21 cellular contexts compared by ENCODE assay signal in the genomic region with DNA sequence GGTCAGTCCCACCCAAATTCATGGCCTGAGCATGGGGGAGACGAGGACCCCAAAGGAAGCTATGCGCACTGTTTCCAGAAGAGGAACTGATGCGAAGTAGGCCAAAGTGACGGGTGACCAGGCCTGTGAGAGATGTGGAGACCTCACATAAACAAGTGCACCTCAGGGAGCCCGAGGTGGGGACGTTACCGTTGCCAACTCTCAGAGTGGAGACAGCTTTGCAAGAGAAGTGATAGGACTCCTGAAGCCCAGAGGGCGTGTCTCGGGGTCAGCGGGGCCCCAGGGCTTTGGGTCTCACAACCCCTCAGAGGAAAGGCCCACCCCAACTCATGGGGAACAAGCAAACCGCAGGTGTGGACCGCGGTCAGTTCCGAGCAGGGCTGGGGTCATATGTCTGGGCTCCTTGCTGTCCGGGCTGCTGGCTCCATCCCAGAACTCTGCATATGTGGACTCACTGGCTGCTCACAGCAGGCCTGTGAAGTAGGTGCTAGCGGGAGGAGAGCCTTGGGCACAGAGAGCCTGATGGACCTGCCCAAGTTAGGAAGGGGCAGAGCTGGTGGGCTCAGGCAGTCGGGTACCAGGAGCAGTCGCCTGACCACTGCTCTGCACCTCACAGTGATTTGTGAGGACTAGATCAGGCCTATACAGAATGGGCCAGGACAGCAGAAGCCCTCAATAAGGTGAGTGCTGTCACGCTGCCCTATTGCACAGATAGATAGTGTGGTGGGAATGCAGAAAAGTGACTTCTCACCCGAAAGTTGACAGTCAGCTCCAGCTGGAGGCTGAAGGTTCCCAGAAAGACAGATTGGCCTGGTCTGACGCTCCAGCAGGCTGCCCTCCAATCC. TPM values are rescaled to one million over a fixed set of nuclear protein-coding genes. Genes with fewer than 3 reads are reported as not detected.
DNase-seq lines count a peak whose midpoint lies in the region; ATAC-seq, FAIRE-seq and TF ChIP-seq lines count a peak whose summit lies in the region.
"Had no signal": no experiment of that assay in that cellular context is flagged by ENCODE, and none has a peak within 500 bp of the region (broad histone marks: within the 10 kb centered on the region; RNA-seq: fewer than 3 reads in every experiment).

No MANE protein-coding gene starts in this region.

- no peak for ATAC-seq in natural killer cell treated with Interleukin-12 subunit alpha and Interleukin-12 subunit beta and Interleukin-15 and Interleukin-18, amount 100 ng/mL, for 72 hours
- ATAC-seq in natural killer cell: no peak
- ATAC-seq in GM18502 (IDR thresholded peaks at IDR 0.05; ENCODE audit: poor library complexity, unreplicated experiment): no peak
- no peak for ATAC-seq in GM21423 (IDR thresholded peaks at IDR 0.05; ENCODE audit: unreplicated experiment)
- ATAC-seq: CD8-positive, alpha-beta T cell; PC-3 had no signal

- no peak overlapping the region for H3K4me3 Mint-ChIP-seq in natural killer cell treated with Interleukin-12 subunit alpha and Interleukin-12 subunit beta and Interleukin-15 and Interleukin-18, amount 100 ng/mL, for 72 hours
- H3K4me3 Mint-ChIP-seq in natural killer cell: no peak overlapping the region
- H3K4me3 Mint-ChIP-seq: CD8-positive, alpha-beta T cell had no signal

- H3K27ac Mint-ChIP-seq in natural killer cell treated with Interleukin-12 subunit alpha and Interleukin-12 subunit beta and Interleukin-15 and Interleukin-18, amount 100 ng/mL, for 72 hours: no peak overlapping the region
- H3K27ac Mint-ChIP-seq in natural killer cell: no peak overlapping the region
- H3K27ac Mint-ChIP-seq: CD8-positive, alpha-beta T cell had no signal

- H3K9me3 Mint-ChIP-seq in natural killer cell treated with Interleukin-12 subunit alpha and Interleukin-12 subunit beta and Interleukin-15 and Interleukin-18, amount 100 ng/mL, for 72 hours: no peaks in the 10 kb centered on the region
- no peaks in the 10 kb centered on the region for H3K9me3 Mint-ChIP-seq in natural killer cell
- H3K9me3 Mint-ChIP-seq: CD8-positive, alpha-beta T cell; IgD-negative memory B cell had no signal

- peaks cover 0 to under 1% of the 10 kb centered on the region in 2 donors for H3K27me3 Mint-ChIP-seq in natural killer cell treated with Interleukin-12 subunit alpha and Interleukin-12 subunit beta and Interleukin-15 and Interleukin-18, amount 100 ng/mL, for 72 hours
- H3K27me3 Mint-ChIP-seq in natural killer cell (ENCODE audit: low read depth in 2 of 2): no peaks in the 10 kb centered on the region

- intact Hi-C loops in natural killer cell (cut with micrococcal nuclease): no loop called here

- FAIRE-seq in urothelium cell line (lab: Jason Lieb, UNC): no peak
- FAIRE-seq: GM12892, H54 had no signal

- H3K4me1 ChIP-seq in muscle layer of colon (ENCODE audit: insufficient read depth, low read length): peaks cover 43% of the 10 kb centered on the region
- H3K4me1 ChIP-seq in rectal smooth muscle tissue (ENCODE audit: control insufficient read depth, insufficient read depth, low read length): peaks cover 31% of the 10 kb centered on the region

- H3K27ac ChIP-seq in muscle layer of colon (ENCODE audit: low read depth, low read length) (peak overlapping the region; percentile 81), rectal smooth muscle tissue (ENCODE audit: low read depth, low read length) (peak overlapping the region; percentile 92)

- H3K27me3 ChIP-seq in muscle layer of colon (ENCODE audit: control insufficient read depth in 1 of 2, insufficient read depth in 2 of 2, low read length in 2 of 2): no peaks in the 10 kb centered on the region
- H3K27me3 ChIP-seq in rectal smooth muscle tissue (ENCODE audit: control insufficient read depth, insufficient read depth, low read length): no peaks in the 10 kb centered on the region
- H3K27me3 ChIP-seq: MG63 had no signal

- H3K36me3 ChIP-seq in muscle layer of colon (ENCODE audit: insufficient read depth, low read length) (no peaks in the 10 kb centered on the region), rectal smooth muscle tissue (ENCODE audit: control insufficient read depth, insufficient read depth, low read length) (no peaks in the 10 kb centered on the region)
- H3K36me3 ChIP-seq: MG63 had no signal

- no peak overlapping the region for H3K9ac ChIP-seq in muscle layer of colon (ENCODE audit: low read length)
- H3K9ac ChIP-seq in rectal smooth muscle tissue (ENCODE audit: low read length): no peak overlapping the region

- H3K4me3 ChIP-seq in muscle layer of colon (ENCODE audit: low read depth in 1 of 2, low read length in 2 of 2) (no peak overlapping the region), rectal smooth muscle tissue (ENCODE audit: low read length) (no peak overlapping the region)
- H3K4me3 ChIP-seq: MG63 had no signal

- H3K4me1 Mint-ChIP-seq in natural killer cell treated with Interleukin-12 subunit alpha and Interleukin-12 subunit beta and Interleukin-15 and Interleukin-18, amount 100 ng/mL, for 72 hours (ENCODE audit: low read depth in 2 of 2): no peaks in the 10 kb centered on the region
- H3K4me1 Mint-ChIP-seq in natural killer cell: no peaks in the 10 kb centered on the region

- no peak for TF ChIP-seq CTCF in natural killer cell (IDR thresholded peaks at IDR 0.05)

- no peaks in the 10 kb centered on the region for H3K36me3 Mint-ChIP-seq in natural killer cell treated with Interleukin-12 subunit alpha and Interleukin-12 subunit beta and Interleukin-15 and Interleukin-18, amount 100 ng/mL, for 72 hours
- H3K36me3 Mint-ChIP-seq in natural killer cell: no peaks in the 10 kb centered on the region
- H3K36me3 Mint-ChIP-seq: CD8-positive, alpha-beta T cell had no signal

- DNase-seq in natural killer cell treated with Interleukin-12 subunit alpha and Interleukin-12 subunit beta and Interleukin-15 and Interleukin-18, amount 100 ng/mL, for 72 hours (ENCODE audit: low spot score): peak; percentile 46
- no peak for DNase-seq in natural killer cell
- DNase-seq in urothelium cell line (ENCODE audit: low spot score): no peak
- DNase-seq in HK-2 (ENCODE audit: unreplicated experiment): no peak
- DNase-seq: CD8-positive, alpha-beta T cell; Kasumi-1; MG63; NCI-H1048; NCI-H1930; NCI-H524 treated with DMSO at 0.1 percent for 48 hours; RPMI8226 had no signal

- no peaks in the 10 kb centered on the region for H3K9me3 ChIP-seq in muscle layer of colon (ENCODE audit: low read length)
- H3K9me3 ChIP-seq: MG63 had no signal

RNA-seq across cellular contexts. Expression of gene STUM, which starts 26.2 kb away (rescaled TPM):
- not detected for total RNA-seq in natural killer cell treated with Interleukin-12 subunit alpha and Interleukin-12 subunit beta and Interleukin-15 and Interleukin-18, amount 100 ng/mL, for 72 hours
- total RNA-seq in natural killer cell: not detected
- total RNA-seq: A172; CD8-positive, alpha-beta T cell; HT1080 had no signal
